ENCODE assay signal across 2 cellular contexts in the genomic region with DNA sequence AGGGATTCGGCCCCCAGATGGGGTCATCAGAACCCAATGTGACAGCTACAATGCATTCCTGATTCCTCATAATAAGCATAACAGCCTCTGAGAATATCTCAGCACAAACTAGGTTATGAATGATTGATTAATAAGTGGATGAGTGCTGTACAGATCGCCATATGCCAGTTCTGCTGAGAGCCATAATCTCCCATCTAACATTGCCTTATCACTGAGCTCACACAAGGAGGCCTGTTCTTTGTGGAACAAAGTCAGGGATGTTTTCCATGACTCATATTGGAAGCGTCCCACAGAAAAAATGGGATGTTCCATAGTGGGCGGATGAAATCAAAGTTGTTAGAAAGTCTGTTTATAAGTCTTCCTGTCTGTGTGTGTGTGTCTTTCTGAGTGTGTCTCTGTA.
TF ChIP-seq lines count a peak whose summit lies in the region.

No MANE protein-coding gene starts in this region.

TF ChIP-seq in K562, 482 proteins besides CTCF, POLR2A, EP300 and RAD21:
- TF ChIP-seq L3MBTL2 (IDR thresholded peaks at IDR 0.05) = no peak
- no peak for TF ChIP-seq THRAP3 (IDR thresholded peaks at IDR 0.05; ENCODE audit: borderline replicate concordance)
- TF ChIP-seq, protein P1, sequence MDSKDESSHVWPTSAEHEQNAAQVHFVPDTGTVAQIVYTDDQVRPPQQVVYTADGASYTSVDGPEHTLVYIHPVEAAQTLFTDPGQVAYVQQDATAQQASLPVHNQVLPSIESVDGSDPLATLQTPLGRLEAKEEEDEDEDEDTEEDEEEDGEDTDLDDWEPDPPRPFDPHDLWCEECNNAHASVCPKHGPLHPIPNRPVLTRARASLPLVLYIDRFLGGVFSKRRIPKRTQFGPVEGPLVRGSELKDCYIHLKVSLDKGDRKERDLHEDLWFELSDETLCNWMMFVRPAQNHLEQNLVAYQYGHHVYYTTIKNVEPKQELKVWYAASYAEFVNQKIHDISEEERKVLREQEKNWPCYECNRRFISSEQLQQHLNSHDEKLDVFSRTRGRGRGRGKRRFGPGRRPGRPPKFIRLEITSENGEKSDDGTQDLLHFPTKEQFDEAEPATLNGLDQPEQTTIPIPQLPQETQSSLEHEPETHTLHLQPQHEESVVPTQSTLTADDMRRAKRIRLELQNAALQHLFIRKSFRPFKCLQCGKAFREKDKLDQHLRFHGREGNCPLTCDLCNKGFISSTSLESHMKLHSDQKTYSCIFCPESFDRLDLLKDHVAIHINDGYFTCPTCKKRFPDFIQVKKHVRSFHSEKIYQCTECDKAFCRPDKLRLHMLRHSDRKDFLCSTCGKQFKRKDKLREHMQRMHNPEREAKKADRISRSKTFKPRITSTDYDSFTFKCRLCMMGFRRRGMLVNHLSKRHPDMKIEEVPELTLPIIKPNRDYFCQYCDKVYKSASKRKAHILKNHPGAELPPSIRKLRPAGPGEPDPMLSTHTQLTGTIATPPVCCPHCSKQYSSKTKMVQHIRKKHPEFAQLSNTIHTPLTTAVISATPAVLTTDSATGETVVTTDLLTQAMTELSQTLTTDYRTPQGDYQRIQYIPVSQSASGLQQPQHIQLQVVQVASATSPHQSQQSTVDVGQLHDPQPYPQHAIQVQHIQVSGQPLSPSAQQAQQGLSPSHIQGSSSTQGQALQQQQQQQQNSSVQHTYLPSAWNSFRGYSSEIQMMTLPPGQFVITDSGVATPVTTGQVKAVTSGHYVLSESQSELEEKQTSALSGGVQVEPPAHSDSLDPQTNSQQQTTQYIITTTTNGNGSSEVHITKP (IDR thresholded peaks at IDR 0.05; ENCODE audit: partially characterized antibody) = peak; percentile 29
- TF ChIP-seq FOSL1 (tag; conservative IDR thresholded peaks at IDR 0.05) = no peak
- TF ChIP-seq BCL6 (CRISPR knock-in tag; IDR thresholded peaks at IDR 0.05) = no peak
- TF ChIP-seq ARHGAP35 (IDR thresholded peaks at IDR 0.05; ENCODE audit: partially characterized antibody) = no peak
- no peak for TF ChIP-seq NFYB (IDR thresholded peaks at IDR 0.05; ENCODE audit: extremely low read depth, insufficient read length)

TF ChIP-seq in neural cell, 6 proteins besides CTCF, POLR2A, EP300 and RAD21:
- peak; percentile 35 for TF ChIP-seq POLR2AphosphoS5 (IDR thresholded peaks at IDR 0.05)
- TF ChIP-seq MXI1 (conservative IDR thresholded peaks at IDR 0.05; ENCODE audit: poor library complexity, severe bottlenecking) = no peak
- TF ChIP-seq EZH2 (IDR thresholded peaks at IDR 0.05; ENCODE audit: borderline replicate concordance, insufficient read depth, low read length, poor library complexity, severe bottlenecking) = no peak
